1 cellular context compared by ENCODE assay signal in the genomic region with DNA sequence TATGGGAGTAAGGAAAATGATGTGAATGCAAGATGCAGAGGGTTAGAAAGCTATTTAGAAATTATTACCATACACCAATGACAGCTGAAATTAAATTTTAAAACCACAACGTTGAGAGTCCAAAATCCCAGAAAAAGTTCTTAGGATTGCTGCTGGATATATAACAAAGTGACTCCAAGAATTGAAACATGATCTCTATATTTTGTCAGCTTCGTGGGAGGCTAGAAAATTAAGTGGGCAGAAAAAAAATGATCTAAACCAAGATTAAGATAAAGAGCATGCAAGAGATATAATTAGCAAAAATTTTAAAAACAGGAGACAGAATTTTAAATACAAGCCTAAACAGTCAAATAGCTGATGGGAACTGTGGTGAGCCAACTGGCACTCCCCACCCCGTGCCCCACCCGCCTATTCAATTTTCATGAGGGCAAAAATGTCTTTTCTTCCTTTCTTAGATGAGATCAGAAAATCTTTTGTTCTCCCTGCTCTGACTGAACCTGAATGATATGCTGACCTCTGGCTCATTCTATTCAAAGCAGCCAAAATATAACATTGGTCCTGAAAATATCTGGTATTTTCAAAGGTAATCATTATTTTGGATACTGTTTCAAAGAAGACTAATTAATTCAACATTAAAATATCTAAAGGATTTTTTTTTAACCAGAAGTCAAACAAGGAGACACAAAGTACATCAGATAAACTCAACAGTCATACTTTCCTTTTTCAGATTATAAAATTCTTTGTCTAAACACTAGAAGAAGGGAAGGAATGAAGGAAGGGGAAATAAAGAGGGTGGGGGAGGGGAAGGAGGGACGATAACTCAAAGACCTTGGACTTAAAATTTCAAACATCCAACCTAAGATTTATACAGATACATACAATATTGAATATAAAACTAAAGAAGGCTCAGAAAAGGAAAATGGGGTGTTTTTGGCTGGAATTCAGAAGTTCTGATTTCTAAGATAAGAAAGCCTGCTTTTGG.
TF ChIP-seq lines count a peak whose summit lies in the region.

No MANE protein-coding gene starts in this region.

TF ChIP-seq in HEK293, 187 proteins besides CTCF, POLR2A, EP300 and RAD21 (continued from another document):
- TF ChIP-seq, protein P1, sequence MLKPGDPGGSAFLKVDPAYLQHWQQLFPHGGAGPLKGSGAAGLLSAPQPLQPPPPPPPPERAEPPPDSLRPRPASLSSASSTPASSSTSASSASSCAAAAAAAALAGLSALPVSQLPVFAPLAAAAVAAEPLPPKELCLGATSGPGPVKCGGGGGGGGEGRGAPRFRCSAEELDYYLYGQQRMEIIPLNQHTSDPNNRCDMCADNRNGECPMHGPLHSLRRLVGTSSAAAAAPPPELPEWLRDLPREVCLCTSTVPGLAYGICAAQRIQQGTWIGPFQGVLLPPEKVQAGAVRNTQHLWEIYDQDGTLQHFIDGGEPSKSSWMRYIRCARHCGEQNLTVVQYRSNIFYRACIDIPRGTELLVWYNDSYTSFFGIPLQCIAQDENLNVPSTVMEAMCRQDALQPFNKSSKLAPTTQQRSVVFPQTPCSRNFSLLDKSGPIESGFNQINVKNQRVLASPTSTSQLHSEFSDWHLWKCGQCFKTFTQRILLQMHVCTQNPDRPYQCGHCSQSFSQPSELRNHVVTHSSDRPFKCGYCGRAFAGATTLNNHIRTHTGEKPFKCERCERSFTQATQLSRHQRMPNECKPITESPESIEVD (tag by site-specific recombination; IDR thresholded peaks at IDR 0.05), result 0 out of 2 replicates have a peak, but pooled peaks have one; percentile 43
- TF ChIP-seq MEIS1 (CRISPR knock-in tag; IDR thresholded peaks at IDR 0.05; ENCODE audit: borderline replicate concordance) (no peak), ZNF394 (tag by site-specific recombination; IDR thresholded peaks at IDR 0.05; ENCODE audit: borderline replicate concordance) (no peak)
TF ChIP-seq in HEK293: peak in this region for 3.
